1 cellular context compared by ENCODE assay signal in genomic region chr5:146447734-146448380, GRCh38.
TF ChIP-seq lines count a peak whose summit lies in the region.

No MANE protein-coding gene starts in this region.

TF ChIP-seq in HepG2, 621 proteins besides CTCF, POLR2A, EP300 and RAD21 (continued from another document and continues in another):
- 0 out of 2 replicates have a peak, but pooled peaks have one; percentile 72 for TF ChIP-seq ZBTB10 (CRISPR knock-in tag; IDR thresholded peaks at IDR 0.05; ENCODE audit: borderline replicate concordance)
- TF ChIP-seq RFX1 (IDR thresholded peaks at IDR 0.05): no peak
- TF ChIP-seq MTF1 (CRISPR knock-in tag; IDR thresholded peaks at IDR 0.05): peak; percentile 69; the same call in 1 of the 2 replicates
- TF ChIP-seq ZNF331 (CRISPR knock-in tag; IDR thresholded peaks at IDR 0.05): 0 out of 2 replicates have a peak, but pooled peaks have one; percentile 17
- TF ChIP-seq ZNF891 (CRISPR knock-in tag; IDR thresholded peaks at IDR 0.05): no peak
- no peak for TF ChIP-seq SNAPC4 (CRISPR knock-in tag; IDR thresholded peaks at IDR 0.05)
- no peak for TF ChIP-seq ZNF781 (CRISPR knock-in tag; IDR thresholded peaks at IDR 0.05; ENCODE audit: borderline replicate concordance, not compliant biosample characterization)
- no peak for TF ChIP-seq ZNF556 (CRISPR knock-in tag; IDR thresholded peaks at IDR 0.05; ENCODE audit: borderline replicate concordance)
- TF ChIP-seq ZBTB26 (CRISPR knock-in tag; IDR thresholded peaks at IDR 0.05; ENCODE audit: borderline replicate concordance): no peak
- TF ChIP-seq ELF3 (CRISPR knock-in tag; IDR thresholded peaks at IDR 0.05): 0 out of 2 replicates have a peak, but pooled peaks have one; percentile 21
- TF ChIP-seq ZNF256 (CRISPR knock-in tag; conservative IDR thresholded peaks at IDR 0.05): no peak
- TF ChIP-seq SOX5 (CRISPR knock-in tag; IDR thresholded peaks at IDR 0.05; ENCODE audit: borderline replicate concordance): no peak
- 0 out of 2 replicates have a peak, but pooled peaks have one; percentile 64 for TF ChIP-seq ZNF430 (CRISPR knock-in tag; IDR thresholded peaks at IDR 0.05)
- no peak for TF ChIP-seq CHD2 (IDR thresholded peaks at IDR 0.05; ENCODE audit: low read depth, low read length)
- TF ChIP-seq ZSCAN20 (CRISPR knock-in tag; IDR thresholded peaks at IDR 0.05; ENCODE audit: borderline replicate concordance): peak; percentile 3
- TF ChIP-seq ISX (CRISPR knock-in tag; conservative IDR thresholded peaks at IDR 0.05): peak; percentile 6; the same call in 1 of the 2 replicates
- no peak for TF ChIP-seq TIGD3 (CRISPR knock-in tag; IDR thresholded peaks at IDR 0.05; ENCODE audit: borderline replicate concordance)
- no peak for TF ChIP-seq JUND (CRISPR knock-in tag; IDR thresholded peaks at IDR 0.05)
- no peak for TF ChIP-seq ZNF225 (CRISPR knock-in tag; IDR thresholded peaks at IDR 0.05)
- TF ChIP-seq RBM22 (optimal IDR thresholded peaks at IDR 0.05; ENCODE audit: low read length): no peak
- no peak for TF ChIP-seq SUZ12 (IDR thresholded peaks at IDR 0.05; ENCODE audit: low read depth, low read length)
- TF ChIP-seq ZNF788 (CRISPR knock-in tag; IDR thresholded peaks at IDR 0.05; ENCODE audit: borderline replicate concordance): 0 out of 2 replicates have a peak, but pooled peaks have one; percentile 1
- TF ChIP-seq ZNF564 (CRISPR knock-in tag; IDR thresholded peaks at IDR 0.05): no peak
- no peak for TF ChIP-seq CREM (IDR thresholded peaks at IDR 0.05)
- no peak for TF ChIP-seq CREM (CRISPR knock-in tag; IDR thresholded peaks at IDR 0.05)
- 0 out of 2 replicates have a peak, but pooled peaks have one; percentile 26 for TF ChIP-seq NR2C2 (CRISPR knock-in tag; IDR thresholded peaks at IDR 0.05; ENCODE audit: borderline replicate concordance)
- TF ChIP-seq ZXDC (CRISPR knock-in tag; IDR thresholded peaks at IDR 0.05): no peak
- TF ChIP-seq ZNF20 (CRISPR knock-in tag; IDR thresholded peaks at IDR 0.05): no peak
- no peak for TF ChIP-seq ZNF883 (CRISPR knock-in tag; IDR thresholded peaks at IDR 0.05; ENCODE audit: not compliant biosample characterization)
- TF ChIP-seq HHEX (CRISPR knock-in tag; IDR thresholded peaks at IDR 0.05): no peak
- peak; percentile 13; the same call in 1 of the 2 replicates for TF ChIP-seq ZNF142 (CRISPR knock-in tag; IDR thresholded peaks at IDR 0.05)
- 0 out of 2 replicates have a peak, but pooled peaks have one; percentile 8 for TF ChIP-seq HNF1B (CRISPR knock-in tag; IDR thresholded peaks at IDR 0.05)
- TF ChIP-seq ZNF333 (CRISPR knock-in tag; IDR thresholded peaks at IDR 0.05; ENCODE audit: borderline replicate concordance): no peak
- no peak for TF ChIP-seq ZNF724P (CRISPR knock-in tag; IDR thresholded peaks at IDR 0.05; ENCODE audit: borderline replicate concordance)
- TF ChIP-seq NCOR1 (IDR thresholded peaks at IDR 0.05; ENCODE audit: borderline replicate concordance, low read length): no peak
- 0 out of 2 replicates have a peak, but pooled peaks have one; percentile 52 for TF ChIP-seq ZNF800 (CRISPR knock-in tag; IDR thresholded peaks at IDR 0.05)
